Comparison of ENCODE assay signal across 1 cellular context in genomic region chr6:89829591-89830384, GRCh38.
TF ChIP-seq lines count a peak whose summit lies in the region.

CASP8AP2 (plus strand) TSS chr6:89829880.

TF ChIP-seq in HepG2, 621 proteins besides CTCF, POLR2A, EP300 and RAD21 (continued from another document and continues in another):
- TF ChIP-seq ZNF644 (CRISPR knock-in tag; IDR thresholded peaks at IDR 0.05; ENCODE audit: low read depth) (no peak), ZNF530 (CRISPR knock-in tag; IDR thresholded peaks at IDR 0.05; ENCODE audit: low read depth) (no peak), RNF2 (conservative IDR thresholded peaks at IDR 0.05; ENCODE audit: low read depth) (no peak), ZNF282 (IDR thresholded peaks at IDR 0.05; ENCODE audit: partially characterized antibody) (no peak), ZNF777 (CRISPR knock-in tag; IDR thresholded peaks at IDR 0.05) (no peak), SMARCC2 (IDR thresholded peaks at IDR 0.05) (no peak), ZNF232 (CRISPR knock-in tag; IDR thresholded peaks at IDR 0.05; ENCODE audit: borderline replicate concordance) (no peak), ZNF709 (CRISPR knock-in tag; IDR thresholded peaks at IDR 0.05) (no peak), ZNF546 (CRISPR knock-in tag; conservative IDR thresholded peaks at IDR 0.05) (no peak), ZNF883 (CRISPR knock-in tag; IDR thresholded peaks at IDR 0.05; ENCODE audit: not compliant biosample characterization) (peak; percentile 49), KLF16 (CRISPR knock-in tag; IDR thresholded peaks at IDR 0.05) (no peak), NR2C2 (CRISPR knock-in tag; IDR thresholded peaks at IDR 0.05; ENCODE audit: borderline replicate concordance) (peak; percentile 85), POLR2AphosphoS2 (IDR thresholded peaks at IDR 0.05; ENCODE audit: low read depth, low read length) (no peak), ZBTB8A (CRISPR knock-in tag; IDR thresholded peaks at IDR 0.05; ENCODE audit: borderline replicate concordance, low read depth) (no peak), KDM5A (IDR thresholded peaks at IDR 0.05; ENCODE audit: borderline replicate concordance, low read length) (peak; percentile 32; the same call in 1 of the 2 replicates), ARNT2 (CRISPR knock-in tag; IDR thresholded peaks at IDR 0.05; ENCODE audit: low read depth) (peak; percentile 65), ZSCAN22 (CRISPR knock-in tag; IDR thresholded peaks at IDR 0.05) (no peak), RFXANK (CRISPR knock-in tag; IDR thresholded peaks at IDR 0.05) (no peak), RARG (CRISPR knock-in tag; IDR thresholded peaks at IDR 0.05; ENCODE audit: low read depth) (no peak), NFKB2 (CRISPR knock-in tag; IDR thresholded peaks at IDR 0.05; ENCODE audit: borderline replicate concordance) (no peak), SRY (CRISPR knock-in tag; IDR thresholded peaks at IDR 0.05) (peak; percentile 60; the same call in 1 of the 2 replicates), NFE2 (CRISPR knock-in tag; IDR thresholded peaks at IDR 0.05) (no peak), ZBTB40 (IDR thresholded peaks at IDR 0.05) (no peak), ZBTB40 (CRISPR knock-in tag; IDR thresholded peaks at IDR 0.05) (peak; percentile 45; the same call in 1 of the 2 replicates), KMT2B (CRISPR knock-in tag; IDR thresholded peaks at IDR 0.05) (peak; percentile 58), PBX2 (CRISPR knock-in tag; IDR thresholded peaks at IDR 0.05) (no peak), HOXA9 (CRISPR knock-in tag; IDR thresholded peaks at IDR 0.05; ENCODE audit: borderline replicate concordance) (no peak), FOXK1 (CRISPR knock-in tag; IDR thresholded peaks at IDR 0.05; ENCODE audit: borderline replicate concordance, low read depth) (peak; percentile 41; the same call in 1 of the 2 replicates), IKZF5 (CRISPR knock-in tag; IDR thresholded peaks at IDR 0.05) (no peak), ZNF333 (CRISPR knock-in tag; IDR thresholded peaks at IDR 0.05; ENCODE audit: borderline replicate concordance) (no peak), ERF (CRISPR knock-in tag; IDR thresholded peaks at IDR 0.05) (no peak), SNAPC2 (CRISPR knock-in tag; IDR thresholded peaks at IDR 0.05) (peak; percentile 20; the same call in 1 of the 2 replicates), ZNF33A (CRISPR knock-in tag; IDR thresholded peaks at IDR 0.05; ENCODE audit: borderline replicate concordance) (no peak), BRF2 (CRISPR knock-in tag; IDR thresholded peaks at IDR 0.05) (0 out of 2 replicates have a peak, but pooled peaks have one; percentile 42), HIVEP1 (CRISPR knock-in tag; IDR thresholded peaks at IDR 0.05) (no peak)
- TF ChIP-seq, protein P1, sequence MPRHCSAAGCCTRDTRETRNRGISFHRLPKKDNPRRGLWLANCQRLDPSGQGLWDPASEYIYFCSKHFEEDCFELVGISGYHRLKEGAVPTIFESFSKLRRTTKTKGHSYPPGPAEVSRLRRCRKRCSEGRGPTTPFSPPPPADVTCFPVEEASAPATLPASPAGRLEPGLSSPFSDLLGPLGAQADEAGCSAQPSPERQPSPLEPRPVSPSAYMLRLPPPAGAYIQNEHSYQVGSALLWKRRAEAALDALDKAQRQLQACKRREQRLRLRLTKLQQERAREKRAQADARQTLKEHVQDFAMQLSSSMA (CRISPR knock-in tag; IDR thresholded peaks at IDR 0.05) = peak; percentile 69; the same call in 1 of the 2 replicates
- TF ChIP-seq, protein P2, sequence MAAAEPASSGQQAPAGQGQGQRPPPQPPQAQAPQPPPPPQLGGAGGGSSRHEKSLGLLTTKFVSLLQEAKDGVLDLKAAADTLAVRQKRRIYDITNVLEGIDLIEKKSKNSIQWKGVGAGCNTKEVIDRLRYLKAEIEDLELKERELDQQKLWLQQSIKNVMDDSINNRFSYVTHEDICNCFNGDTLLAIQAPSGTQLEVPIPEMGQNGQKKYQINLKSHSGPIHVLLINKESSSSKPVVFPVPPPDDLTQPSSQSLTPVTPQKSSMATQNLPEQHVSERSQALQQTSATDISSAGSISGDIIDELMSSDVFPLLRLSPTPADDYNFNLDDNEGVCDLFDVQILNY (CRISPR knock-in tag; conservative IDR thresholded peaks at IDR 0.05) = peak; percentile 91
- TF ChIP-seq, protein P3, sequence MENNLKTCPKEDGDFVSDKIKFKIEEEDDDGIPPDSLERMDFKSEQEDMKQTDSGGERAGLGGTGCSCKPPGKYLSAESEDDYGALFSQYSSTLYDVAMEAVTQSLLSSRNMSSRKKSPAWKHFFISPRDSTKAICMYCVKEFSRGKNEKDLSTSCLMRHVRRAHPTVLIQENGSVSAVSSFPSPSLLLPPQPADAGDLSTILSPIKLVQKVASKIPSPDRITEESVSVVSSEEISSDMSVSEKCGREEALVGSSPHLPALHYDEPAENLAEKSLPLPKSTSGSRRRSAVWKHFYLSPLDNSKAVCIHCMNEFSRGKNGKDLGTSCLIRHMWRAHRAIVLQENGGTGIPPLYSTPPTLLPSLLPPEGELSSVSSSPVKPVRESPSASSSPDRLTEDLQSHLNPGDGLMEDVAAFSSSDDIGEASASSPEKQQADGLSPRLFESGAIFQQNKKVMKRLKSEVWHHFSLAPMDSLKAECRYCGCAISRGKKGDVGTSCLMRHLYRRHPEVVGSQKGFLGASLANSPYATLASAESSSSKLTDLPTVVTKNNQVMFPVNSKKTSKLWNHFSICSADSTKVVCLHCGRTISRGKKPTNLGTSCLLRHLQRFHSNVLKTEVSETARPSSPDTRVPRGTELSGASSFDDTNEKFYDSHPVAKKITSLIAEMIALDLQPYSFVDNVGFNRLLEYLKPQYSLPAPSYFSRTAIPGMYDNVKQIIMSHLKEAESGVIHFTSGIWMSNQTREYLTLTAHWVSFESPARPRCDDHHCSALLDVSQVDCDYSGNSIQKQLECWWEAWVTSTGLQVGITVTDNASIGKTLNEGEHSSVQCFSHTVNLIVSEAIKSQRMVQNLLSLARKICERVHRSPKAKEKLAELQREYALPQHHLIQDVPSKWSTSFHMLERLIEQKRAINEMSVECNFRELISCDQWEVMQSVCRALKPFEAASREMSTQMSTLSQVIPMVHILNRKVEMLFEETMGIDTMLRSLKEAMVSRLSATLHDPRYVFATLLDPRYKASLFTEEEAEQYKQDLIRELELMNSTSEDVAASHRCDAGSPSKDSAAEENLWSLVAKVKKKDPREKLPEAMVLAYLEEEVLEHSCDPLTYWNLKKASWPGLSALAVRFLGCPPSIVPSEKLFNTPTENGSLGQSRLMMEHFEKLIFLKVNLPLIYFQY (CRISPR knock-in tag; IDR thresholded peaks at IDR 0.05; ENCODE audit: borderline replicate concordance) = peak; percentile 96
- TF ChIP-seq, protein P4, sequence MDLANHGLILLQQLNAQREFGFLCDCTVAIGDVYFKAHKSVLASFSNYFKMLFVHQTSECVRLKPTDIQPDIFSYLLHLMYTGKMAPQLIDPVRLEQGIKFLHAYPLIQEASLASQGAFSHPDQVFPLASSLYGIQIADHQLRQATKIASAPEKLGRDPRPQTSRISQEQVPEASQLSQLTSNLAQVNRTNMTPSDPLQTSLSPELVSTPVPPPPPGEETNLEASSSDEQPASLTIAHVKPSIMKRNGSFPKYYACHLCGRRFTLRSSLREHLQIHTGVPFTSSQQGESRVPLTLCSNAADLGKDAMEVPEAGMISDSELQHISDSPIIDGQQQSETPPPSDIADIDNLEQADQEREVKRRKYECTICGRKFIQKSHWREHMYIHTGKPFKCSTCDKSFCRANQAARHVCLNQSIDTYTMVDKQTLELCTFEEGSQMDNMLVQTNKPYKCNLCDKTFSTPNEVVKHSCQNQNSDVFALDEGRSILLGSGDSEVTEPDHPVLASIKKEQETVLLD (CRISPR knock-in tag; IDR thresholded peaks at IDR 0.05; ENCODE audit: low read depth) = 0 out of 2 replicates have a peak, but pooled peaks have one; percentile 34
